In genomic region chr10:113927440-113927839, GRCh38 we compare ENCODE assay signal across 20 cellular contexts.
"Had no signal": no experiment of that assay in that cellular context is flagged by ENCODE, and none has a peak within 500 bp of the region (broad histone marks: within the 10 kb centered on the region; RNA-seq: fewer than 3 reads in every experiment).

No MANE protein-coding gene starts in this region.

- FAIRE-seq: endometrium had no signal

- H3K27ac ChIP-seq: cardiac muscle cell, heart left ventricle, sigmoid colon, testis had no signal

- H3K36me3 ChIP-seq: cardiac muscle cell, heart left ventricle, sigmoid colon had no signal

- H3K27me3 ChIP-seq: cardiac muscle cell, heart left ventricle, sigmoid colon, testis had no signal

- ATAC-seq: activated T-cell treated with anti-CD3 and anti-CD28 coated beads, Interleukin-2, amount 50 U/mL, for 72 hours; heart left ventricle; natural killer cell had no signal

- DNase-seq: activated CD4-positive, alpha-beta memory T cell treated with anti-CD3 and anti-CD28 coated beads, Interleukin-2, amount 10 ng/mL, durations not matched to agents 7 days and 5 days; activated CD4-positive, alpha-beta T cell treated with anti-CD3 and anti-CD28 coated beads for 4 hours; activated CD4-positive, CD25-positive, alpha-beta regulatory T cell; activated effector memory CD4-positive, alpha-beta T cell treated with Interleukin-2 at 50 U/mL for 16 hours; activated naive CD4-positive, alpha-beta T cell treated with anti-CD3 and anti-CD28 coated beads, Interleukin-2, amount 10 ng/mL, durations not matched to agents 7 days and 5 days; activated T-cell treated with anti-CD3 and anti-CD28 coated beads, Interleukin-2, amount 50 U/mL, for 72 hours; amygdala; effector CD4-positive, alpha-beta T cell; heart left ventricle; islet precursor cell; natural killer cell; retina; sigmoid colon; stimulated activated CD4-positive, alpha-beta T cell treated with anti-CD3 and anti-CD28 coated beads, Interleukin-2, amount 100 ng/mL, for 48 hours; stimulated activated naive CD4-positive, alpha-beta T cell; T1000; testis had no signal

- H3K9me3 ChIP-seq: sigmoid colon, testis had no signal

- H3K4me1 ChIP-seq: sigmoid colon, testis had no signal

- H3K4me3 ChIP-seq: cardiac muscle cell, heart left ventricle, lung, sigmoid colon, testis had no signal
